Comparison of ENCODE assay signal across 16 cellular contexts in genomic region chrX:1727531-1728027, GRCh38.
DNase-seq lines count a peak whose midpoint lies in the region; ATAC-seq and TF ChIP-seq lines count a peak whose summit lies in the region.
"Had no signal": no experiment of that assay in that cellular context is flagged by ENCODE, and none has a peak within 500 bp of the region (broad histone marks: within the 10 kb centered on the region; RNA-seq: fewer than 3 reads in every experiment).

No MANE protein-coding gene starts in this region.

- peak; percentile 4 for DNase-seq in AG09309 (ENCODE audit: low read depth)
- peak; percentile 3 for DNase-seq in HFFc6
- DNase-seq in SW 1271 (lab: John Stamatoyannopoulos, UW), result peak; percentile 1 to 12
- DNase-seq in iPS-NIHi7 (ENCODE audit: extremely low spot score), result peak; percentile 61
- no peak for DNase-seq in NCI-H1417 treated with DMSO at 0.1 percent for 48 hours (lab: John Stamatoyannopoulos, UW)
- no peak for DNase-seq in NCI-H1092 treated with DMSO at 0.1 percent for 48 hours (lab: John Stamatoyannopoulos, UW)
- no peak for DNase-seq in stimulated activated CD4-positive, alpha-beta T cell treated with anti-CD3 and anti-CD28 coated beads, Interleukin-4, amount 100 ng/mL, for 4 hours
- DNase-seq: activated T-cell treated with anti-CD3 and anti-CD28 coated beads, Interleukin-2, amount 50 U/mL, for 24 hours; effector memory CD4-positive, alpha-beta T cell; IMR-90; left ventricle myocardium superior; NCI-H1930; ovary; stimulated activated naive CD4-positive, alpha-beta T cell treated with Interleukin-2 at 50 U/mL for 16 hours had no signal

- no peak overlapping the region for H3K4me3 Mint-ChIP-seq in HFFc6
- H3K4me3 Mint-ChIP-seq: activated T-cell treated with anti-CD3 and anti-CD28 coated beads, Interleukin-2, amount 50 U/mL, for 24 hours; CD14-positive monocyte had no signal

- H3K27ac Mint-ChIP-seq in HFFc6, result no peak overlapping the region
- H3K27ac Mint-ChIP-seq: activated T-cell treated with anti-CD3 and anti-CD28 coated beads, Interleukin-2, amount 50 U/mL, for 24 hours; CD14-positive monocyte had no signal

- H3K4me3 ChIP-seq in AG09309 (ENCODE audit: control insufficient read depth, low read depth, low read length), result no peak overlapping the region
- H3K4me3 ChIP-seq: ovary had no signal

- ATAC-seq in HG02840 (IDR thresholded peaks at IDR 0.05; ENCODE audit: low FRiP score, unreplicated experiment), result no peak
- ATAC-seq: left ventricle myocardium superior had no signal

- H3K27me3 Mint-ChIP-seq in HFFc6 (ENCODE audit: insufficient read depth), result no peaks in the 10 kb centered on the region; the same call in 1 of the 2 replicates
- H3K27me3 Mint-ChIP-seq: activated T-cell treated with anti-CD3 and anti-CD28 coated beads, Interleukin-2, amount 50 U/mL, for 24 hours had no signal

- TF ChIP-seq CTCF in AG09309 (IDR thresholded peaks at IDR 0.05; ENCODE audit: control insufficient read depth, insufficient read depth, low read depth, low read length, missing control alignments) (no peak), HFFc6 (IDR thresholded peaks at IDR 0.05) (no peak)

- H3K9me3 Mint-ChIP-seq in HFFc6, result peaks cover 11% of the 10 kb centered on the region; the same call in 1 of the 2 replicates

- no peaks in the 10 kb centered on the region for H3K36me3 Mint-ChIP-seq in HFFc6 (ENCODE audit: low read depth)

- no peaks in the 10 kb centered on the region for H3K4me1 Mint-ChIP-seq in HFFc6 (ENCODE audit: low read depth)
- H3K4me1 Mint-ChIP-seq: CD14-positive monocyte had no signal

Comparison
In these comparisons a context has a peak if more than half of its experiments do, and no peak if none do; other contexts are left out.
1. DNase-seq: peak in AG09309 (single experiment), HFFc6 (single experiment), SW 1271 (2 of 2) and iPS-NIHi7 (single experiment); none in NCI-H1417 treated with DMSO at 0.1 percent for 48 hours (single experiment), NCI-H1092 treated with DMSO at 0.1 percent for 48 hours (single experiment) and stimulated activated CD4-positive, alpha-beta T cell treated with anti-CD3 and anti-CD28 coated beads, Interleukin-4, amount 100 ng/mL, for 4 hours (0 of 2).